ENCODE assay signal across 12 cellular contexts in genomic region chr10:50387736-50388081, GRCh38.
DNase-seq lines count a peak whose midpoint lies in the region; ATAC-seq and TF ChIP-seq lines count a peak whose summit lies in the region.
"Had no signal": no experiment of that assay in that cellular context is flagged by ENCODE, and none has a peak within 500 bp of the region (broad histone marks: within the 10 kb centered on the region; RNA-seq: fewer than 3 reads in every experiment).

No MANE protein-coding gene starts in this region.

- POLR2A ChIA-PET in Caco-2 (lab: Charles Lee): no interaction called here

- intact Hi-C loops in Caco-2 (cut with micrococcal nuclease; ENCODE audit: unreplicated experiment) (no loop called here), body of pancreas (cut with DNase I) (no loop called here)

- CTCF ChIA-PET in Caco-2 (lab: Charles Lee): interaction anchor here (3.2 kb wide), 1 partner anchor 20 kb away, joined by 14 read pairs; no protein-coding TSS in a partner anchor

- H3K27ac ChIP-seq in body of pancreas: no peak overlapping the region
- H3K27ac ChIP-seq: spleen had no signal

- ATAC-seq in GM19025 (IDR thresholded peaks at IDR 0.05; ENCODE audit: low read depth, unreplicated experiment) (peak; percentile 77), HG02678 (IDR thresholded peaks at IDR 0.05; ENCODE audit: unreplicated experiment) (peak; percentile 52), body of pancreas (no peak)

- no TSS peak for BruUV-seq in Caco-2 (replicated peaks; lab: Mats Ljungman, UMichigan)

- no peaks in the 10 kb centered on the region for H3K9me3 ChIP-seq in Caco-2
- no peaks in the 10 kb centered on the region for H3K9me3 ChIP-seq in body of pancreas
- H3K9me3 ChIP-seq: spleen had no signal

- H3K4me3 Mint-ChIP-seq in Caco-2 (ENCODE audit: unreplicated experiment) (peak overlapping the region; percentile 14), IgD-negative memory B cell (peak overlapping the region in 3 of 4 donors; percentile 19 to 84 (median 72))

- H3K27ac Mint-ChIP-seq in Caco-2 (ENCODE audit: unreplicated experiment): peak overlapping the region; percentile 3
- H3K27ac Mint-ChIP-seq in IgD-negative memory B cell: peak overlapping the region in 2 of 3 donors; percentile 10 to 49

- H3K27me3 ChIP-seq in Caco-2 (replicated peaks; ENCODE audit: control insufficient read depth, insufficient read depth, low read length) (no peaks in the 10 kb centered on the region), body of pancreas (no peaks in the 10 kb centered on the region)
- H3K27me3 ChIP-seq: spleen had no signal

- H3K4me1 Mint-ChIP-seq in Caco-2 (ENCODE audit: low read depth, unreplicated experiment): peaks cover 29% of the 10 kb centered on the region
- peaks cover 33 to 42% (median 37%) of the 10 kb centered on the region in 3 donors for H3K4me1 Mint-ChIP-seq in IgD-negative memory B cell

- H3K36me3 Mint-ChIP-seq in Caco-2 (ENCODE audit: insufficient read depth, unreplicated experiment) (peaks cover 4% of the 10 kb centered on the region), IgD-negative memory B cell (peaks cover 3% of the 10 kb centered on the region)

- H3K36me3 ChIP-seq in Caco-2 (ENCODE audit: control insufficient read depth, insufficient read depth, low read length): no peaks in the 10 kb centered on the region; the same call in 1 of the 2 replicates
- H3K36me3 ChIP-seq in body of pancreas (replicated peaks in 1 of 2; ENCODE audit: insufficient read depth in 1 of 2, low read depth in 2 of 2): no peaks in the 10 kb centered on the region
- H3K36me3 ChIP-seq: spleen had no signal

- no peaks in the 10 kb centered on the region for H3K9me3 Mint-ChIP-seq in Caco-2 (ENCODE audit: unreplicated experiment)
- no peaks in the 10 kb centered on the region for H3K9me3 Mint-ChIP-seq in IgD-negative memory B cell

- TF ChIP-seq POLR2A in body of pancreas (IDR thresholded peaks at IDR 0.05): no peak

- 74 to 86% methylated on average over 2 of the region's 2 CpGs for WGBS in body of pancreas, 2 donors

- H3K27me3 Mint-ChIP-seq in Caco-2 (ENCODE audit: insufficient read depth, unreplicated experiment): no peaks in the 10 kb centered on the region
- no peaks in the 10 kb centered on the region for H3K27me3 Mint-ChIP-seq in IgD-negative memory B cell

- H3K4me3 ChIP-seq in Caco-2 (ENCODE audit: low read depth, low read length) (no peak overlapping the region), body of pancreas (no peak overlapping the region)
- H3K4me3 ChIP-seq: spleen had no signal

- H3K4me1 ChIP-seq in Caco-2 (peaks cover 34% of the 10 kb centered on the region), body of pancreas (peaks cover 28% of the 10 kb centered on the region)

- DNase-seq in Caco-2 (no peak), cerebellar nuclear complex (lab: John Stamatoyannopoulos, UW) (no peak), SW 1271 (lab: John Stamatoyannopoulos, UW) (no peak), NCI-H1048 (lab: John Stamatoyannopoulos, UW) (no peak), body of pancreas (no peak)
- DNase-seq: activated CD8-positive, alpha-beta memory T cell treated with anti-CD3 and anti-CD28 coated beads, Interleukin-2, amount 50 U/mL, for 4 hours; DND-41; NCI-H2107; spleen had no signal

- TF ChIP-seq CTCF in Caco-2 (IDR thresholded peaks at IDR 0.05; ENCODE audit: insufficient read depth in 1 of 2, low read depth in 1 of 2, low read length in 1 of 2, severe bottlenecking in 1 of 2, unreplicated experiment in 1 of 2) (no peak), body of pancreas (IDR thresholded peaks at IDR 0.05) (no peak)
